ENCODE assay signal across 25 cellular contexts in genomic region chr11:118544647-118545010, GRCh38. TPM values are rescaled to one million over a fixed set of nuclear protein-coding genes. Genes with fewer than 3 reads are reported as not detected.
DNase-seq lines count a peak whose midpoint lies in the region; ATAC-seq, FAIRE-seq and TF ChIP-seq lines count a peak whose summit lies in the region.
"Had no signal": no experiment of that assay in that cellular context is flagged by ENCODE, and none has a peak within 500 bp of the region (broad histone marks: within the 10 kb centered on the region; RNA-seq: fewer than 3 reads in every experiment).

No MANE protein-coding gene starts in this region.

- BruUV-seq in HepG2 (replicated peaks; lab: Mats Ljungman, UMichigan) = no TSS peak

- no peak for TF ChIP-seq POLR2A in HepG2 (IDR thresholded peaks at IDR 0.05; ENCODE audit: insufficient read depth in 1 of 2, low read depth in 2 of 2, low read length in 2 of 2)

- ATAC-seq in HepG2 (no peak), left lobe of liver (peak; percentile 93), GM18868 (IDR thresholded peaks at IDR 0.05; ENCODE audit: unreplicated experiment) (no peak)
- ATAC-seq: CD8-positive, alpha-beta T cell; GM12878; GM23338; HCT116 had no signal

- H3K9ac ChIP-seq in liver (ENCODE audit: low read depth in 1 of 2, low read length in 2 of 2) (peak overlapping the region in 1 of 2 donors; percentile 72), HepG2 (ENCODE audit: insufficient read depth, low read depth, low read length) (no peak overlapping the region)
- H3K9ac ChIP-seq: BLaER1 had no signal

- H3K36me3 ChIP-seq in liver (ENCODE audit: control insufficient read depth in 4 of 4, insufficient read depth in 3 of 4, low read depth in 1 of 4, low read length in 3 of 4) (peaks cover 0 to 4% (median 0%) of the 10 kb centered on the region in 4 donors), HepG2 (replicated peaks in 1 of 2; ENCODE audit: control insufficient read depth in 1 of 2, insufficient read depth in 2 of 2, low read length in 2 of 2) (no peaks in the 10 kb centered on the region; a peak in 2 of 5 replicates)

- in situ Hi-C loops in HepG2 (cut with HindIII; ENCODE audit: extremely low pct_ligation_motif_present, low pct_unique_long_range_greater_than_20kb) = no loop called here

- H3K4me3 Mint-ChIP-seq in nephron progenitor cell = no peak overlapping the region
- H3K4me3 Mint-ChIP-seq: B cell; CD4-positive, CD25-positive, alpha-beta regulatory T cell; CD8-positive, alpha-beta T cell; GM23338; H9 had no signal

- H2AFZ ChIP-seq in HepG2 (ENCODE audit: low read length) = no peak overlapping the region
- H2AFZ ChIP-seq: GM23338 had no signal

- peaks cover 63% of the 10 kb centered on the region for H3K36me3 Mint-ChIP-seq in nephron progenitor cell (ENCODE audit: low read depth)

- H4K20me1 ChIP-seq in HepG2 (ENCODE audit: insufficient read depth, low read length) = no peaks in the 10 kb centered on the region
- H4K20me1 ChIP-seq: BLaER1 had no signal

- H3K27ac ChIP-seq in liver (ENCODE audit: low read depth in 1 of 2, low read length in 2 of 2) (peak overlapping the region; percentile 73 to 83), HepG2 (ENCODE audit: extremely low read length, insufficient read depth, low read length) (no peak overlapping the region)
- H3K27ac ChIP-seq: 22Rv1, BLaER1, C4-2B had no signal

- POLR2A ChIA-PET in HepG2 (lab: Yijun Ruan, JAX) = no interaction called here

- H3K4me2 ChIP-seq in HepG2 (ENCODE audit: low read depth, low read length) = no peak overlapping the region
- H3K4me2 ChIP-seq: BLaER1, GM23338 had no signal

- H3K4me3 ChIP-seq in liver (ENCODE audit: low read depth in 1 of 3, low read length in 3 of 3) (no peak overlapping the region), HepG2 (replicated peaks in 1 of 3; ENCODE audit: insufficient read depth in 1 of 3, low read depth in 2 of 3, low read length in 3 of 3) (no peak overlapping the region)
- H3K4me3 ChIP-seq: BLaER1, GM12878, GM23338 had no signal

- intact Hi-C loops in HepG2 (cut with micrococcal nuclease; ENCODE audit: unreplicated experiment) = no loop called here

- H3K27me3 ChIP-seq in liver (ENCODE audit: control insufficient read depth in 4 of 4, insufficient read depth in 4 of 4, low read length in 3 of 4) = no peaks in the 10 kb centered on the region
- no peaks in the 10 kb centered on the region for H3K27me3 ChIP-seq in HepG2 (ENCODE audit: control insufficient read depth in 1 of 2, insufficient read depth in 2 of 2, low read length in 2 of 2)
- H3K27me3 ChIP-seq: BLaER1 had no signal

- H3K9me3 ChIP-seq in liver (ENCODE audit: control insufficient read depth in 4 of 4, low read length in 3 of 4) (no peaks in the 10 kb centered on the region), HepG2 (ENCODE audit: low read length) (no peaks in the 10 kb centered on the region)
- H3K9me3 ChIP-seq: BLaER1 had no signal

- peak overlapping the region; percentile 68 for H3K27ac Mint-ChIP-seq in nephron progenitor cell
- H3K27ac Mint-ChIP-seq: B cell; CD8-positive, alpha-beta T cell; GM23338 had no signal

- DNase-seq in HepG2 (ENCODE audit: low spot score) (no peak), left lobe of liver (ENCODE audit: low spot score) (peak; percentile 86), nephron progenitor cell (no peak), middle frontal gyrus (ENCODE audit: extremely low spot score, low spot score) (no peak), NCI-H2107 treated with DMSO at 0.1 percent for 48 hours (lab: John Stamatoyannopoulos, UW; ENCODE audit: unreplicated experiment) (no peak)
- no peak for DNase-seq in activated CD4-positive, CD25-positive, alpha-beta regulatory T cell (lab: John Stamatoyannopoulos, UW)
- DNase-seq: CD4-positive, CD25-positive, alpha-beta regulatory T cell; CD8-positive, alpha-beta T cell; DMS 273 treated with DMSO at 0.1 percent for 48 hours; DMS79; EL; GDM1; H9 had no signal

- WGBS in liver = 56% methylated on average over 3 of the region's 3 CpGs
- WGBS in HepG2 (ENCODE audit: low lambda C conversion rate) = 87% methylated on average over 3 of the region's 3 CpGs

- TF ChIP-seq CTCF in liver (IDR thresholded peaks at IDR 0.05; ENCODE audit: low read depth, low read length, missing input control) (no peak), HepG2 (CRISPR knock-in tag; IDR thresholded peaks at IDR 0.05) (no peak), nephron progenitor cell (IDR thresholded peaks at IDR 0.05) (no peak)

- H3K4me1 ChIP-seq in liver (ENCODE audit: control insufficient read depth in 4 of 4, insufficient read depth in 4 of 4, low read length in 3 of 4) (peaks cover 1 to 30% (median 23%) of the 10 kb centered on the region in 4 donors), HepG2 (ENCODE audit: insufficient read depth, low read length) (no peaks in the 10 kb centered on the region)
- H3K4me1 ChIP-seq: BLaER1 had no signal

- TF ChIP-seq EP300 in HepG2 (IDR thresholded peaks at IDR 0.05; ENCODE audit: low read depth in 2 of 2, low read length in 2 of 2) (no peak), HepG2 (CRISPR knock-in tag; IDR thresholded peaks at IDR 0.05; ENCODE audit: borderline replicate concordance) (no peak)

- peak in 1 of 2 donors; percentile 48 for TF ChIP-seq RAD21 in liver (IDR thresholded peaks at IDR 0.05)
- no peak for TF ChIP-seq RAD21 in HepG2 (CRISPR knock-in tag; IDR thresholded peaks at IDR 0.05)

- no peaks in the 10 kb centered on the region for H3K27me3 Mint-ChIP-seq in nephron progenitor cell (ENCODE audit: low read depth, poor library complexity)
- H3K27me3 Mint-ChIP-seq: B cell; CD4-positive, CD25-positive, alpha-beta regulatory T cell had no signal

- no peaks in the 10 kb centered on the region for H3K9me3 Mint-ChIP-seq in nephron progenitor cell
- H3K9me3 Mint-ChIP-seq: CD4-positive, CD25-positive, alpha-beta regulatory T cell; CD8-positive, alpha-beta T cell; GM23338; H9 had no signal

- no peaks in the 10 kb centered on the region for H3K79me2 ChIP-seq in HepG2 (ENCODE audit: insufficient read depth, low read length)

- FAIRE-seq in HepG2 (lab: Jason Lieb, UNC) = no peak
- FAIRE-seq: A204.1, D721Med, GM12878 had no signal

- CTCF ChIA-PET in HepG2 (lab: Yijun Ruan, JAX; ENCODE audit: low intra/inter-chr PET ratio, low total read pairs) = no interaction called here

- H3K4me1 Mint-ChIP-seq in nephron progenitor cell = no peaks in the 10 kb centered on the region
- H3K4me1 Mint-ChIP-seq: B cell; CD4-positive, CD25-positive, alpha-beta regulatory T cell; GM23338 had no signal

RNA-seq across cellular contexts. Expression of gene TMEM25, which starts 13.6 kb away (rescaled TPM):
- total RNA-seq in liver = 10 to 100 TPM in 1 of 2 donors, 1 to 10 TPM in 1; 7.6 to 19.9 TPM
- polyA plus RNA-seq in liver = 1 to 10 TPM; 5.5 to 6.7 TPM
- 4.5 and 7.5 TPM in 2 replicates for total RNA-seq in HepG2 (2016; rRNA removed; fragmentation: Illumina TruSeq; extraction: Trizol)
- total RNA-seq in HepG2 (2016; cell fraction: cytosol; rRNA removed; fragmentation: Illumina TruSeq; extraction: Trizol; ENCODE audit: low read depth) = 6.2 and 7.2 TPM in 2 replicates
- 3.9 and 8.9 TPM in 2 replicates for total RNA-seq in HepG2 (2016; cell fraction: insoluble cytoplasmic fraction; rRNA removed; fragmentation: Illumina TruSeq; extraction: Trizol)
- total RNA-seq in HepG2 (2016; cell fraction: membrane; rRNA removed; fragmentation: Illumina TruSeq; extraction: Trizol) = 8.9 and 11.8 TPM in 2 replicates
- 8.4 and 8.5 TPM in 2 replicates for total RNA-seq in HepG2 (2016; cell fraction: nucleus; rRNA removed; fragmentation: Illumina TruSeq; extraction: Trizol)
- polyA plus RNA-seq in HepG2 (2011; rRNA removed) = 17.2 and 23.4 TPM in 2 replicates
- 12.4 and 19.7 TPM in 2 replicates for polyA plus RNA-seq in HepG2 (2011; cell fraction: cytosol; rRNA removed)
- 40.8 and 47.6 TPM in 2 replicates for polyA plus RNA-seq in HepG2 (2011; cell fraction: nucleus; rRNA removed)
- 8.5 and 9.2 TPM in 2 replicates for polyA plus RNA-seq in HepG2 (2012)
- 6.8 and 8.7 TPM in 2 replicates for polyA plus RNA-seq in HepG2 (2016; cell fraction: cytosol; fragmentation: Illumina TruSeq; extraction: Trizol; ENCODE audit: low read depth)
- 4.6 and 5.1 TPM in 2 replicates for polyA plus RNA-seq in HepG2 (2016; cell fraction: insoluble cytoplasmic fraction; fragmentation: Illumina TruSeq; extraction: Trizol; ENCODE audit: low read depth)
- polyA plus RNA-seq in HepG2 (2016; cell fraction: membrane; fragmentation: Illumina TruSeq; extraction: Trizol; ENCODE audit: low read depth) = 9.5 and 10.8 TPM in 2 replicates
- 20.9 and 21.2 TPM in 2 replicates for polyA plus RNA-seq in HepG2 (2016; cell fraction: nucleus; fragmentation: Illumina TruSeq; extraction: Trizol; ENCODE audit: insufficient read depth, low read depth)
- polyA minus RNA-seq in HepG2 (2011; rRNA and poly(A)+ RNA removed; ENCODE audit: low replicate concordance) = 2.7 and 44.5 TPM in 2 replicates
- 6.7 and 7.2 TPM in 2 replicates for polyA minus RNA-seq in HepG2 (2011; cell fraction: cytosol; rRNA and poly(A)+ RNA removed)
- polyA minus RNA-seq in HepG2 (2011; cell fraction: nucleus; rRNA and poly(A)+ RNA removed) = 20.9 and 25.5 TPM in 2 replicates
- total RNA-seq in left lobe of liver = 37.5 TPM

RNA-seq across cellular contexts. Expression of gene TTC36, which starts 17.4 kb away (rescaled TPM):
- total RNA-seq in liver = 10 to 100 TPM in 1 of 2 donors, 1 to 10 TPM in 1; 2.0 to 32.7 TPM
- polyA plus RNA-seq in liver = 10 to 100 TPM; 36.9 to 66.1 TPM
- 0.40 TPM in 1 of 2 replicates, not detected in the other for total RNA-seq in HepG2 (2016; rRNA removed; fragmentation: Illumina TruSeq; extraction: Trizol)
- total RNA-seq in HepG2 (2016; cell fraction: cytosol; rRNA removed; fragmentation: Illumina TruSeq; extraction: Trizol; ENCODE audit: low read depth) = 0.62 and 1.2 TPM in 2 replicates
- 0.26 TPM in 1 of 2 replicates, not detected in the other for total RNA-seq in HepG2 (2016; cell fraction: insoluble cytoplasmic fraction; rRNA removed; fragmentation: Illumina TruSeq; extraction: Trizol)
- total RNA-seq in HepG2 (2016; cell fraction: membrane; rRNA removed; fragmentation: Illumina TruSeq; extraction: Trizol) = 0.45 TPM in 1 of 2 replicates, not detected in the other
- 0.47 and 0.84 TPM in 2 replicates for total RNA-seq in HepG2 (2016; cell fraction: nucleus; rRNA removed; fragmentation: Illumina TruSeq; extraction: Trizol)
- 0.13 TPM in 1 of 2 replicates, not detected in the other for polyA plus RNA-seq in HepG2 (2011; rRNA removed)
- polyA plus RNA-seq in HepG2 (2011; cell fraction: cytosol; rRNA removed) = 0.08 and 0.11 TPM in 2 replicates
- 0.27 and 0.62 TPM in 2 replicates for polyA plus RNA-seq in HepG2 (2011; cell fraction: nucleus; rRNA removed)
- not detected in 2 replicates for polyA plus RNA-seq in HepG2 (2012)
- 0.28 and 0.53 TPM in 2 replicates for polyA plus RNA-seq in HepG2 (2016; cell fraction: cytosol; fragmentation: Illumina TruSeq; extraction: Trizol; ENCODE audit: low read depth)
- polyA plus RNA-seq in HepG2 (2016; cell fraction: insoluble cytoplasmic fraction; fragmentation: Illumina TruSeq; extraction: Trizol; ENCODE audit: low read depth) = 0.38 TPM in 1 of 2 replicates, not detected in the other
- 0.23 and 0.47 TPM in 2 replicates for polyA plus RNA-seq in HepG2 (2016; cell fraction: membrane; fragmentation: Illumina TruSeq; extraction: Trizol; ENCODE audit: low read depth)
- not detected in 2 replicates for polyA plus RNA-seq in HepG2 (2016; cell fraction: nucleus; fragmentation: Illumina TruSeq; extraction: Trizol; ENCODE audit: insufficient read depth, low read depth)
- polyA minus RNA-seq in HepG2 (2011; rRNA and poly(A)+ RNA removed; ENCODE audit: low replicate concordance) = 0.24 TPM in 1 of 2 replicates, not detected in the other
- polyA minus RNA-seq in HepG2 (2011; cell fraction: cytosol; rRNA and poly(A)+ RNA removed) = not detected in 2 replicates
- 0.87 and 1.2 TPM in 2 replicates for polyA minus RNA-seq in HepG2 (2011; cell fraction: nucleus; rRNA and poly(A)+ RNA removed)
- total RNA-seq in left lobe of liver = 116 TPM
- total RNA-seq: CD4-positive, CD25-positive, alpha-beta regulatory T cell; GM12878 had no signal
- polyA plus RNA-seq: AG04450 had no signal

RNA-seq across cellular contexts. Expression of gene IFT46, which starts 21.1 kb away (rescaled TPM):
- total RNA-seq in liver = 1 to 10 TPM; 3.9 to 6.4 TPM
- polyA plus RNA-seq in liver = 1 to 10 TPM; 3.9 to 4.6 TPM
- 15.4 and 23.9 TPM in 2 replicates for total RNA-seq in HepG2 (2016; rRNA removed; fragmentation: Illumina TruSeq; extraction: Trizol)
- total RNA-seq in HepG2 (2016; cell fraction: cytosol; rRNA removed; fragmentation: Illumina TruSeq; extraction: Trizol; ENCODE audit: low read depth) = 12.4 and 18.8 TPM in 2 replicates
- 14.7 and 23.4 TPM in 2 replicates for total RNA-seq in HepG2 (2016; cell fraction: insoluble cytoplasmic fraction; rRNA removed; fragmentation: Illumina TruSeq; extraction: Trizol)
- total RNA-seq in HepG2 (2016; cell fraction: membrane; rRNA removed; fragmentation: Illumina TruSeq; extraction: Trizol) = 10.2 and 11.5 TPM in 2 replicates
- total RNA-seq in HepG2 (2016; cell fraction: nucleus; rRNA removed; fragmentation: Illumina TruSeq; extraction: Trizol) = 7.4 and 8.0 TPM in 2 replicates
- polyA plus RNA-seq in HepG2 (2011; rRNA removed) = 9.3 and 9.8 TPM in 2 replicates
- 8.2 and 9.6 TPM in 2 replicates for polyA plus RNA-seq in HepG2 (2011; cell fraction: cytosol; rRNA removed)
- polyA plus RNA-seq in HepG2 (2011; cell fraction: nucleus; rRNA removed) = 3.4 and 5.1 TPM in 2 replicates
- 5.8 and 8.4 TPM in 2 replicates for polyA plus RNA-seq in HepG2 (2012)
- polyA plus RNA-seq in HepG2 (2016; cell fraction: cytosol; fragmentation: Illumina TruSeq; extraction: Trizol; ENCODE audit: low read depth) = 2.6 and 2.9 TPM in 2 replicates
- 20.5 and 21.3 TPM in 2 replicates for polyA plus RNA-seq in HepG2 (2016; cell fraction: insoluble cytoplasmic fraction; fragmentation: Illumina TruSeq; extraction: Trizol; ENCODE audit: low read depth)
- polyA plus RNA-seq in HepG2 (2016; cell fraction: membrane; fragmentation: Illumina TruSeq; extraction: Trizol; ENCODE audit: low read depth) = 5.9 TPM in 2 replicates
- 9.4 and 10.2 TPM in 2 replicates for polyA plus RNA-seq in HepG2 (2016; cell fraction: nucleus; fragmentation: Illumina TruSeq; extraction: Trizol; ENCODE audit: insufficient read depth, low read depth)
- polyA minus RNA-seq in HepG2 (2011; rRNA and poly(A)+ RNA removed; ENCODE audit: low replicate concordance) = 9.5 and 19.1 TPM in 2 replicates
- polyA minus RNA-seq in HepG2 (2011; cell fraction: cytosol; rRNA and poly(A)+ RNA removed) = 5.0 and 5.8 TPM in 2 replicates
- 4.4 and 6.0 TPM in 2 replicates for polyA minus RNA-seq in HepG2 (2011; cell fraction: nucleus; rRNA and poly(A)+ RNA removed)
- total RNA-seq in left lobe of liver = 5.4 TPM

RNA-seq across cellular contexts. Expression of gene ARCN1, which starts 27.6 kb away (rescaled TPM):
- 10 to 100 TPM; 40.1 to 95.4 TPM for total RNA-seq in liver
- polyA plus RNA-seq in liver = 10 to 100 TPM; 36.7 to 63.5 TPM
- total RNA-seq in HepG2 (2016; rRNA removed; fragmentation: Illumina TruSeq; extraction: Trizol) = 148 and 215 TPM in 2 replicates
- 21.7 and 21.9 TPM in 2 replicates for total RNA-seq in HepG2 (2016; cell fraction: cytosol; rRNA removed; fragmentation: Illumina TruSeq; extraction: Trizol; ENCODE audit: low read depth)
- 143 and 206 TPM in 2 replicates for total RNA-seq in HepG2 (2016; cell fraction: insoluble cytoplasmic fraction; rRNA removed; fragmentation: Illumina TruSeq; extraction: Trizol)
- total RNA-seq in HepG2 (2016; cell fraction: membrane; rRNA removed; fragmentation: Illumina TruSeq; extraction: Trizol) = 62.1 and 63.9 TPM in 2 replicates
- 61.5 and 78.3 TPM in 2 replicates for total RNA-seq in HepG2 (2016; cell fraction: nucleus; rRNA removed; fragmentation: Illumina TruSeq; extraction: Trizol)
- 143 and 200 TPM in 2 replicates for polyA plus RNA-seq in HepG2 (2011; rRNA removed)
- 147 and 192 TPM in 2 replicates for polyA plus RNA-seq in HepG2 (2011; cell fraction: cytosol; rRNA removed)
- 33.6 and 35.8 TPM in 2 replicates for polyA plus RNA-seq in HepG2 (2011; cell fraction: nucleus; rRNA removed)
- polyA plus RNA-seq in HepG2 (2012) = 80.9 and 111 TPM in 2 replicates
- polyA plus RNA-seq in HepG2 (2016; cell fraction: cytosol; fragmentation: Illumina TruSeq; extraction: Trizol; ENCODE audit: low read depth) = 9.1 and 10.1 TPM in 2 replicates
- polyA plus RNA-seq in HepG2 (2016; cell fraction: insoluble cytoplasmic fraction; fragmentation: Illumina TruSeq; extraction: Trizol; ENCODE audit: low read depth) = 221 and 222 TPM in 2 replicates
- polyA plus RNA-seq in HepG2 (2016; cell fraction: membrane; fragmentation: Illumina TruSeq; extraction: Trizol; ENCODE audit: low read depth) = 36.4 and 39.3 TPM in 2 replicates
- 95.2 and 101 TPM in 2 replicates for polyA plus RNA-seq in HepG2 (2016; cell fraction: nucleus; fragmentation: Illumina TruSeq; extraction: Trizol; ENCODE audit: insufficient read depth, low read depth)
- 78.7 and 166 TPM in 2 replicates for polyA minus RNA-seq in HepG2 (2011; rRNA and poly(A)+ RNA removed; ENCODE audit: low replicate concordance)
- 105 and 121 TPM in 2 replicates for polyA minus RNA-seq in HepG2 (2011; cell fraction: cytosol; rRNA and poly(A)+ RNA removed)
- 31.7 and 41.9 TPM in 2 replicates for polyA minus RNA-seq in HepG2 (2011; cell fraction: nucleus; rRNA and poly(A)+ RNA removed)
- 61.0 TPM for total RNA-seq in left lobe of liver
